In genomic region chr17:77036841-77037381, GRCh38 we compare ENCODE assay signal across 11 cellular contexts.
DNase-seq lines count a peak whose midpoint lies in the region; ATAC-seq and TF ChIP-seq lines count a peak whose summit lies in the region.
"Had no signal": no experiment of that assay in that cellular context is flagged by ENCODE, and none has a peak within 500 bp of the region (broad histone marks: within the 10 kb centered on the region; RNA-seq: fewer than 3 reads in every experiment).

No MANE protein-coding gene starts in this region.

- H3K27me3 Mint-ChIP-seq in MCF 10A (ENCODE audit: insufficient read depth, unreplicated experiment) = peaks cover 27% of the 10 kb centered on the region

- CTCF ChIA-PET in mammary epithelial cell (lab: Charles Lee; ENCODE audit: low non-redundant PET) (interaction anchor here (0.5 to 1.5 kb wide), 4 partner anchors 11 to 31 kb away, joined by 4 to 12 read pairs (median 9); no protein-coding TSS in a partner anchor), MCF 10A (lab: Yijun Ruan, JAX) (interaction anchor here (0.8 to 2.0 kb wide), 2 partner anchors 17 to 19 kb away, joined by 3 to 11 read pairs; no protein-coding TSS in a partner anchor)

- H3K9me3 ChIP-seq in mammary epithelial cell (replicated peaks; ENCODE audit: insufficient read depth, low read length) = peaks cover 3% of the 10 kb centered on the region
- peaks cover under 1% of the 10 kb centered on the region; the same call in 1 of the 2 replicates for H3K9me3 ChIP-seq in OCI-LY1 (ENCODE audit: low read length)
- H3K9me3 ChIP-seq in testis = no peaks in the 10 kb centered on the region
- H3K9me3 ChIP-seq in gastrocnemius medialis = peaks cover 0 to 4% (median 0%) of the 10 kb centered on the region in 3 donors

- in situ Hi-C loops in mammary epithelial cell (cut with MboI; ENCODE audit: low sequenced_read_pairs in 2 of 2) = no loop called here
- in situ Hi-C loops in gastrocnemius medialis (cut with MboI; ENCODE audit: low sequenced_read_pairs in 4 of 4) = loop anchor here in 1 of 4 donors (25.0 kb wide), 1 partner anchor 700 kb away; no protein-coding TSS in a partner anchor

- TF ChIP-seq POLR2A in testis (IDR thresholded peaks at IDR 0.05) (no peak), gastrocnemius medialis (IDR thresholded peaks at IDR 0.05) (no peak)

- no peak overlapping the region for H3K27ac Mint-ChIP-seq in MCF 10A (ENCODE audit: low read depth, unreplicated experiment)
- H3K27ac Mint-ChIP-seq: activated naive CD8-positive, alpha-beta T cell treated with anti-CD3 and anti-CD28 coated beads, Interleukin-2, amount 10 ng/mL, durations not matched to agents 7 days and 5 days; progenitor cell of endocrine pancreas had no signal

- H3K4me2 ChIP-seq in mammary epithelial cell (ENCODE audit: insufficient read depth, low read depth, low read length) = peak overlapping the region; percentile 43
- peak overlapping the region; percentile 87 for H3K4me2 ChIP-seq in OCI-LY1 (ENCODE audit: low read length)

- H3K36me3 Mint-ChIP-seq in MCF 10A (ENCODE audit: insufficient read depth, unreplicated experiment) = no peaks in the 10 kb centered on the region
- H3K36me3 Mint-ChIP-seq: activated naive CD8-positive, alpha-beta T cell treated with anti-CD3 and anti-CD28 coated beads, Interleukin-2, amount 10 ng/mL, durations not matched to agents 7 days and 5 days; stimulated activated effector memory CD8-positive, alpha-beta T cell treated with anti-CD3 and anti-CD28 coated beads, Interleukin-12 subunit alpha, Interleukin-12 subunit beta, amount 100 ng/mL, for 72 hours had no signal

- TF ChIP-seq CTCF in mammary epithelial cell (conservative IDR thresholded peaks at IDR 0.05 in 1 of 2, IDR thresholded peaks at IDR 0.05 in 1 of 2; ENCODE audit: extremely low read depth in 1 of 2, insufficient read depth in 1 of 2, low read depth in 1 of 2, low read length in 2 of 2) (peak; percentile 9 to 39), MCF 10A (IDR thresholded peaks at IDR 0.05; ENCODE audit: unreplicated experiment) (no peak), OCI-LY1 (IDR thresholded peaks at IDR 0.05; ENCODE audit: low read length) (peak; percentile 59), testis (IDR thresholded peaks at IDR 0.05) (no peak), gastrocnemius medialis (IDR thresholded peaks at IDR 0.05 in 4 of 5, conservative IDR thresholded peaks at IDR 0.05 in 1 of 5) (no peak)

- intact Hi-C loops in mammary epithelial cell (cut with micrococcal nuclease) = loop anchor here (1.0 kb wide), 1 partner anchor 19 kb away; no protein-coding TSS in a partner anchor
- intact Hi-C loops in MCF 10A (cut with micrococcal nuclease) = no loop called here
- intact Hi-C loops in testis (cut with DNase I; ENCODE audit: low total_unique reads) = no loop called here
- intact Hi-C loops in gastrocnemius medialis (cut with DNase I; ENCODE audit: low total_unique reads) = no loop called here

- ATAC-seq in esophagus mucosa (peak; percentile 43), HG02759 (IDR thresholded peaks at IDR 0.05; ENCODE audit: unreplicated experiment) (no peak), gastrocnemius medialis (no peak), GM18858 (IDR thresholded peaks at IDR 0.05; ENCODE audit: unreplicated experiment) (no peak)
- ATAC-seq: stimulated activated effector memory CD8-positive, alpha-beta T cell treated with anti-CD3 and anti-CD28 coated beads, Interleukin-12 subunit alpha, Interleukin-12 subunit beta, amount 100 ng/mL, for 72 hours had no signal

- 10% methylated on average over 20 of the region's 23 CpGs for WGBS in mammary epithelial cell (ENCODE audit: low coverage, missing lambda C conversion rate)
- WGBS in testis, 2 donors = 33 to 36% methylated on average over 22 to 23 of the region's 23 CpGs

- H3K36me3 ChIP-seq in mammary epithelial cell (ENCODE audit: insufficient read depth, low read length) (no peaks in the 10 kb centered on the region), OCI-LY1 (ENCODE audit: insufficient read depth, low read length) (no peaks in the 10 kb centered on the region; the same call in 1 of the 2 replicates), testis (ENCODE audit: low read depth, missing control alignments) (no peaks in the 10 kb centered on the region), gastrocnemius medialis (no peaks in the 10 kb centered on the region)

- peaks cover 4% of the 10 kb centered on the region for H3K9me3 Mint-ChIP-seq in MCF 10A (ENCODE audit: unreplicated experiment)

- peak; percentile 55 for DNase-seq in mammary epithelial cell
- no peak for DNase-seq in MCF 10A (ENCODE audit: unreplicated experiment)
- peak; percentile 22 for DNase-seq in testis
- DNase-seq in gastrocnemius medialis = no peak
- DNase-seq: activated naive CD8-positive, alpha-beta T cell treated with anti-CD3 and anti-CD28 coated beads, Interleukin-2, amount 10 ng/mL, durations not matched to agents 7 days and 5 days had no signal

- dilution Hi-C loops in mammary epithelial cell (cut with HindIII; ENCODE audit: low sequenced_read_pairs) = no loop called here

- H3K27me3 ChIP-seq in mammary epithelial cell (ENCODE audit: insufficient read depth, low read length) (peaks cover 4% of the 10 kb centered on the region), OCI-LY1 (ENCODE audit: insufficient read depth, low read length) (no peaks in the 10 kb centered on the region), testis (no peaks in the 10 kb centered on the region), gastrocnemius medialis (peaks cover 3 to 13% (median 8%) of the 10 kb centered on the region in 3 donors)

- H3K9me2 ChIP-seq in OCI-LY1 (ENCODE audit: low read depth, low read length) = no peaks in the 10 kb centered on the region

- H3K4me3 ChIP-seq in mammary epithelial cell (replicated peaks in 1 of 3; ENCODE audit: insufficient read depth in 1 of 3, low read depth in 2 of 3, low read length in 3 of 3) = no peak overlapping the region
- peak overlapping the region; percentile 63 for H3K4me3 ChIP-seq in OCI-LY1 (ENCODE audit: low read depth, low read length, poor library complexity, severe bottlenecking)
- no peak overlapping the region for H3K4me3 ChIP-seq in testis
- H3K4me3 ChIP-seq in gastrocnemius medialis = no peak overlapping the region

- H3K4me1 Mint-ChIP-seq in MCF 10A (ENCODE audit: insufficient read depth, unreplicated experiment) = no peaks in the 10 kb centered on the region

- no peaks in the 10 kb centered on the region for H3K4me1 ChIP-seq in mammary epithelial cell (ENCODE audit: insufficient read depth, low read length)
- peaks cover 49% of the 10 kb centered on the region for H3K4me1 ChIP-seq in OCI-LY1 (ENCODE audit: insufficient read depth, low read length, severe bottlenecking)
- no peaks in the 10 kb centered on the region for H3K4me1 ChIP-seq in testis
- no peaks in the 10 kb centered on the region for H3K4me1 ChIP-seq in gastrocnemius medialis

- H3F3A ChIP-seq in OCI-LY1 (ENCODE audit: insufficient read depth, low read length) = no peaks in the 10 kb centered on the region

- no peak overlapping the region for H3K27ac ChIP-seq in mammary epithelial cell (ENCODE audit: insufficient read depth, low read depth, low read length)
- peak overlapping the region; percentile 95 for H3K27ac ChIP-seq in OCI-LY1 (ENCODE audit: low read depth, low read length, poor library complexity, severe bottlenecking)
- no peak overlapping the region for H3K27ac ChIP-seq in testis
- H3K27ac ChIP-seq in gastrocnemius medialis = no peak overlapping the region

- H4K20me1 ChIP-seq in mammary epithelial cell (ENCODE audit: insufficient read depth, low read length) = no peaks in the 10 kb centered on the region
- no peaks in the 10 kb centered on the region for H4K20me1 ChIP-seq in OCI-LY1 (ENCODE audit: insufficient read depth, low read length)

- BruUV-seq in mammary epithelial cell (replicated peaks; lab: Mats Ljungman, UMichigan) = no TSS peak
- BruUV-seq in MCF 10A (replicated peaks; lab: Mats Ljungman, UMichigan) = no TSS peak

- H2AFZ ChIP-seq in mammary epithelial cell (ENCODE audit: low read depth, low read length) (peak overlapping the region; percentile 1), OCI-LY1 (ENCODE audit: low read length) (no peak overlapping the region)

- H3K4me3 Mint-ChIP-seq in MCF 10A (ENCODE audit: unreplicated experiment) = no peak overlapping the region
- H3K4me3 Mint-ChIP-seq: activated naive CD8-positive, alpha-beta T cell treated with anti-CD3 and anti-CD28 coated beads, Interleukin-2, amount 10 ng/mL, durations not matched to agents 7 days and 5 days; stimulated activated effector memory CD8-positive, alpha-beta T cell treated with anti-CD3 and anti-CD28 coated beads, Interleukin-12 subunit alpha, Interleukin-12 subunit beta, amount 100 ng/mL, for 72 hours had no signal

- no peak overlapping the region for H3K9ac ChIP-seq in mammary epithelial cell (ENCODE audit: insufficient read depth, low read length)
- peak overlapping the region; percentile 73 for H3K9ac ChIP-seq in OCI-LY1 (ENCODE audit: low read length)

- POLR2A ChIA-PET in MCF 10A (lab: Yijun Ruan, JAX) = interaction anchor here (0.6 to 1.3 kb wide), 3 partner anchors 9 to 24 kb away, joined by 3 to 6 read pairs (median 3); no protein-coding TSS in a partner anchor

- H3K79me2 ChIP-seq in mammary epithelial cell (ENCODE audit: insufficient read depth, low read length) (no peaks in the 10 kb centered on the region), OCI-LY1 (ENCODE audit: insufficient read depth, low read length) (no peaks in the 10 kb centered on the region)

Comparison
In these comparisons a context has a peak if more than half of its experiments do, and no peak if none do; other contexts are left out.
1. DNase-seq: peak in mammary epithelial cell (single experiment) and testis (single experiment); none in MCF 10A (single experiment) and gastrocnemius medialis (0 of 2).
2. CTCF ChIP-seq: peak in mammary epithelial cell (2 of 2) and OCI-LY1 (single experiment); none in MCF 10A (single experiment), testis (0 of 3) and gastrocnemius medialis (0 of 5).